26 cellular contexts compared by ENCODE assay signal in genomic region chr3:77939726-77940125, GRCh38.
"Had no signal": no experiment of that assay in that cellular context is flagged by ENCODE, and none has a peak within 500 bp of the region (broad histone marks: within the 10 kb centered on the region; RNA-seq: fewer than 3 reads in every experiment).

No MANE protein-coding gene starts in this region.

- H3K36me3 Mint-ChIP-seq: activated CD4-positive, alpha-beta memory T cell treated with anti-CD3 and anti-CD28 coated beads for 36 hours; activated naive CD4-positive, alpha-beta T cell treated with anti-CD3 and anti-CD28 coated beads, Interleukin-2, amount 50 U/mL, for 72 hours; neural progenitor cell; stimulated activated effector memory CD8-positive, alpha-beta T cell treated with anti-CD3 and anti-CD28 coated beads, Interleukin-12 subunit alpha, Interleukin-12 subunit beta, amount 100 ng/mL, for 72 hours; WTC11 had no signal

- DNase-seq: activated CD4-positive, alpha-beta memory T cell treated with anti-CD3 and anti-CD28 coated beads for 36 hours; activated CD4-positive, alpha-beta T cell treated with anti-CD3 and anti-CD28 coated beads for 36 hours; activated gamma-delta T cell treated with Interleukin-2 at 50 U/mL for 16 hours; activated T-cell treated with anti-CD3 and anti-CD28 coated beads for 4 hours; amniotic stem cell; cortex of kidney; effector CD4-positive, alpha-beta T cell; esophagus squamous epithelium; glutamatergic neuron; hippocampal formation; left lung; right cardiac atrium; stimulated activated CD4-positive, alpha-beta T cell treated with anti-CD3 and anti-CD28 coated beads, Interleukin-4, amount 100 ng/mL, for 24 hours; stomach; SW 1271; T-helper 2 cell; trophoblast cell had no signal

- H3K27ac Mint-ChIP-seq: activated CD4-positive, alpha-beta memory T cell treated with anti-CD3 and anti-CD28 coated beads for 36 hours; activated CD4-positive, alpha-beta T cell treated with anti-CD3 and anti-CD28 coated beads for 36 hours; activated naive CD4-positive, alpha-beta T cell treated with anti-CD3 and anti-CD28 coated beads, Interleukin-2, amount 50 U/mL, for 72 hours; activated T-helper 1 cell treated with anti-CD3 and anti-CD28 coated beads, Interleukin-12 subunit alpha, Interleukin-12 subunit beta, Interleukin-2, Interleukin-4 antibody, amounts not matched to agents 30 ng/mL and 10 ng/mL and 1 ng/mL, durations not matched to agents 14 hours and 24 hours and 36 hours; neural progenitor cell; stimulated activated effector memory CD8-positive, alpha-beta T cell treated with anti-CD3 and anti-CD28 coated beads, Interleukin-12 subunit alpha, Interleukin-12 subunit beta, amount 100 ng/mL, for 72 hours; WTC11 had no signal

- H3K4me3 ChIP-seq: breast epithelium, esophagus squamous epithelium, left lung, neural progenitor cell, prostate gland, skin epidermis, stomach, vagina had no signal

- H3K27me3 ChIP-seq: breast epithelium, esophagus squamous epithelium, left lung, neural progenitor cell, stomach, vagina had no signal

- H3K4me3 Mint-ChIP-seq: activated CD4-positive, alpha-beta memory T cell treated with anti-CD3 and anti-CD28 coated beads for 36 hours; activated CD4-positive, alpha-beta T cell treated with anti-CD3 and anti-CD28 coated beads for 36 hours; activated T-helper 1 cell treated with anti-CD3 and anti-CD28 coated beads, Interleukin-12 subunit alpha, Interleukin-12 subunit beta, Interleukin-2, Interleukin-4 antibody, amounts not matched to agents 30 ng/mL and 10 ng/mL and 1 ng/mL, durations not matched to agents 14 hours and 24 hours and 36 hours; neural progenitor cell; stimulated activated effector memory CD8-positive, alpha-beta T cell treated with anti-CD3 and anti-CD28 coated beads, Interleukin-12 subunit alpha, Interleukin-12 subunit beta, amount 100 ng/mL, for 72 hours; WTC11 had no signal

- H3K4me1 Mint-ChIP-seq: activated CD4-positive, alpha-beta T cell treated with anti-CD3 and anti-CD28 coated beads for 36 hours; neural progenitor cell; stimulated activated effector memory CD8-positive, alpha-beta T cell treated with anti-CD3 and anti-CD28 coated beads, Interleukin-12 subunit alpha, Interleukin-12 subunit beta, amount 100 ng/mL, for 72 hours; WTC11 had no signal

- ATAC-seq: activated CD4-positive, alpha-beta T cell treated with anti-CD3 and anti-CD28 coated beads for 36 hours; activated naive CD4-positive, alpha-beta T cell treated with anti-CD3 and anti-CD28 coated beads, Interleukin-2, amount 50 U/mL, for 72 hours; left lung; right cardiac atrium; stimulated activated effector memory CD8-positive, alpha-beta T cell treated with anti-CD3 and anti-CD28 coated beads, Interleukin-12 subunit alpha, Interleukin-12 subunit beta, amount 100 ng/mL, for 72 hours; WTC11 had no signal

- H3K36me3 ChIP-seq: breast epithelium, esophagus squamous epithelium, left lung, neural progenitor cell, prostate gland, stomach, vagina had no signal

- H3K27me3 Mint-ChIP-seq: activated CD4-positive, alpha-beta memory T cell treated with anti-CD3 and anti-CD28 coated beads for 36 hours; activated CD4-positive, alpha-beta T cell treated with anti-CD3 and anti-CD28 coated beads for 36 hours had no signal

- H3K9me3 Mint-ChIP-seq: neural progenitor cell, WTC11 had no signal
